In genomic region chr1:210373878-210374599, GRCh38 we compare ENCODE assay signal across 8 cellular contexts. TPM values are rescaled to one million over a fixed set of nuclear protein-coding genes. Genes with fewer than 3 reads are reported as not detected.
DNase-seq lines count a peak whose midpoint lies in the region; ATAC-seq, FAIRE-seq and TF ChIP-seq lines count a peak whose summit lies in the region.

No MANE protein-coding gene starts in this region.

- DNase-seq in A172 (ENCODE audit: low spot score), result peak; percentile 99
- DNase-seq in GM12892 (ENCODE audit: insufficient read length), result no peak
- DNase-seq in NCI-H1048 (lab: John Stamatoyannopoulos, UW), result peak; percentile 87
- DNase-seq in WERI-Rb-1, result peak; percentile 86
- DNase-seq in choroid plexus epithelial cell (ENCODE audit: low read depth), result peak; percentile 80
- DNase-seq in memory B cell (ENCODE audit: low spot score in 2 of 2), result peak; percentile 23 to 25
- DNase-seq in stimulated activated CD8-positive, alpha-beta memory T cell treated with anti-CD3 and anti-CD28 coated beads, Interleukin-7, amount 100 ng/mL, for 48 hours (ENCODE audit: extremely low read depth in 1 of 2, low read depth in 1 of 2), result peak; percentile 38 to 74

- H3K4me3 Mint-ChIP-seq in memory B cell, result no peak overlapping the region

- H3K4me1 Mint-ChIP-seq in memory B cell, result peaks cover 3% of the 10 kb centered on the region

- H3K9me3 ChIP-seq in WERI-Rb-1 (ENCODE audit: severe bottlenecking), result no peaks in the 10 kb centered on the region

- peak; percentile 100 for TF ChIP-seq POLR2A in GM12892 (IDR thresholded peaks at IDR 0.05; ENCODE audit: low read depth, low read length)

- peaks cover 10% of the 10 kb centered on the region for H3K36me3 Mint-ChIP-seq in memory B cell

- peak overlapping the region; percentile 51 for H3K27ac ChIP-seq in WERI-Rb-1

- H3K4me3 ChIP-seq in WERI-Rb-1 (ENCODE audit: low read depth, low read length) (no peak overlapping the region), choroid plexus epithelial cell (ENCODE audit: low read depth, low read length) (no peak overlapping the region)

- peak overlapping the region; percentile 8 for H3K27ac Mint-ChIP-seq in memory B cell

- no peaks in the 10 kb centered on the region for H3K9me3 Mint-ChIP-seq in memory B cell

- H3K36me3 ChIP-seq in WERI-Rb-1, result no peaks in the 10 kb centered on the region

- no peaks in the 10 kb centered on the region for H3K27me3 Mint-ChIP-seq in memory B cell

- TF ChIP-seq CTCF in WERI-Rb-1 (IDR thresholded peaks at IDR 0.05; ENCODE audit: low read depth, low read length), result peak; percentile 83
- peak; percentile 81 for TF ChIP-seq CTCF in choroid plexus epithelial cell (conservative IDR thresholded peaks at IDR 0.05; ENCODE audit: low read depth, low read length)

- ATAC-seq in HG02642 (IDR thresholded peaks at IDR 0.05; ENCODE audit: poor library complexity, unreplicated experiment) (peak; percentile 69), memory B cell (ENCODE audit: low read depth) (peak; percentile 68)

- H3K27me3 ChIP-seq in WERI-Rb-1 (ENCODE audit: insufficient read depth, low read depth, severe bottlenecking), result no peaks in the 10 kb centered on the region

- peak; percentile 83 for FAIRE-seq in GM12892 (lab: Jason Lieb, UNC)

RNA-seq across cellular contexts. Expression of gene HHAT, which starts 45.3 kb away (rescaled TPM):
- total RNA-seq in A172 (2014; rRNA removed; shearing (Covaris generic)), result 10.7 and 24.7 TPM in 2 replicates
- polyA plus RNA-seq in GM12892 (2012; ENCODE audit: missing spikeins), result 1.7 TPM
